Comparison of ENCODE assay signal across 8 cellular contexts in genomic region chr7:129169705-129170319, GRCh38. TPM values are rescaled to one million over a fixed set of nuclear protein-coding genes. Genes with fewer than 3 reads are reported as not detected.
DNase-seq lines count a peak whose midpoint lies in the region; ATAC-seq, FAIRE-seq and TF ChIP-seq lines count a peak whose summit lies in the region.

No MANE protein-coding gene starts in this region.

- peaks cover 20% of the 10 kb centered on the region for H3K4me1 ChIP-seq in left ventricle myocardium inferior

- no peaks in the 10 kb centered on the region for H3K9me3 Mint-ChIP-seq in activated B cell treated with CpG ODN at 0.5 μM for 24 hours
- no peaks in the 10 kb centered on the region for H3K9me3 Mint-ChIP-seq in stimulated activated naive B cell treated with anti-CD40 and anti-IgM and Interleukin-4, amounts not matched to agents 10 μg/mL and 1 μg/mL and 100 μg/mL, for 72 hours

- peak overlapping the region; percentile 70 for H3K4me3 ChIP-seq in left ventricle myocardium inferior

- peak overlapping the region; percentile 88 for H3K27ac Mint-ChIP-seq in activated B cell treated with CpG ODN at 0.5 μM for 24 hours
- H3K27ac Mint-ChIP-seq in stimulated activated naive B cell treated with anti-CD40 and anti-IgM and Interleukin-4, amounts not matched to agents 10 μg/mL and 1 μg/mL and 100 μg/mL, for 72 hours, result peak overlapping the region; percentile 90

- FAIRE-seq in GM12891 (lab: Jason Lieb, UNC), result peak; percentile 51

- H3K4me1 Mint-ChIP-seq in activated B cell treated with CpG ODN at 0.5 μM for 24 hours, result peaks cover 60% of the 10 kb centered on the region
- peaks cover 42 to 69% of the 10 kb centered on the region in 2 donors for H3K4me1 Mint-ChIP-seq in stimulated activated naive B cell treated with anti-CD40 and anti-IgM and Interleukin-4, amounts not matched to agents 10 μg/mL and 1 μg/mL and 100 μg/mL, for 72 hours

- H3K36me3 ChIP-seq in left ventricle myocardium inferior, result no peaks in the 10 kb centered on the region

- ATAC-seq in HG02610 (IDR thresholded peaks at IDR 0.05; ENCODE audit: unreplicated experiment), result peak; percentile 46
- peak; percentile 64 for ATAC-seq in activated B cell treated with CpG ODN at 0.5 μM for 24 hours (ENCODE audit: low read depth)
- ATAC-seq in stimulated activated naive B cell treated with anti-CD40 and anti-IgM and Interleukin-4, amounts not matched to agents 10 μg/mL and 1 μg/mL and 100 μg/mL, for 72 hours (replicated peaks), result peak; percentile 77 to 78

- H3K27me3 Mint-ChIP-seq in activated B cell treated with CpG ODN at 0.5 μM for 24 hours, result no peaks in the 10 kb centered on the region
- H3K27me3 Mint-ChIP-seq in stimulated activated naive B cell treated with anti-CD40 and anti-IgM and Interleukin-4, amounts not matched to agents 10 μg/mL and 1 μg/mL and 100 μg/mL, for 72 hours, result no peaks in the 10 kb centered on the region

- CTCF ChIA-PET in activated B cell treated with CpG ODN at 0.5 μM for 24 hours (lab: Charles Lee), result interaction anchor here (0.6 to 2.0 kb wide), 3 partner anchors 26 to 249 kb away, joined by 3 to 9 read pairs (median 5); partner anchors contain the start of gene TSPAN33

- H3K4me3 Mint-ChIP-seq in activated B cell treated with CpG ODN at 0.5 μM for 24 hours, result peak overlapping the region; percentile 83
- peak overlapping the region; percentile 79 to 80 for H3K4me3 Mint-ChIP-seq in stimulated activated naive B cell treated with anti-CD40 and anti-IgM and Interleukin-4, amounts not matched to agents 10 μg/mL and 1 μg/mL and 100 μg/mL, for 72 hours

- H3K36me3 Mint-ChIP-seq in activated B cell treated with CpG ODN at 0.5 μM for 24 hours (ENCODE audit: low read depth), result peaks cover 50% of the 10 kb centered on the region
- peaks cover 35 to 67% of the 10 kb centered on the region in 2 donors for H3K36me3 Mint-ChIP-seq in stimulated activated naive B cell treated with anti-CD40 and anti-IgM and Interleukin-4, amounts not matched to agents 10 μg/mL and 1 μg/mL and 100 μg/mL, for 72 hours

- DNase-seq in GM12891 (ENCODE audit: insufficient read length, low spot score) (no peak), activated B cell treated with CpG ODN at 0.5 μM for 24 hours (no peak), left ventricle myocardium inferior (no peak), SHP77 (lab: John Stamatoyannopoulos, UW) (no peak), erythroblast (lab: John Stamatoyannopoulos, UW) (no peak), NCI-H1930 (lab: John Stamatoyannopoulos, UW) (no peak)
- DNase-seq in stimulated activated naive B cell treated with anti-CD40 and anti-IgM and Interleukin-4, amounts not matched to agents 10 μg/mL and 1 μg/mL and 100 μg/mL, for 72 hours, result no peak

- peak; percentile 43; the same call in 1 of the 2 replicates for TF ChIP-seq POLR2A in GM12891 (IDR thresholded peaks at IDR 0.05; ENCODE audit: low read depth, low read length)
- TF ChIP-seq POLR2A in erythroblast (IDR thresholded peaks at IDR 0.05; ENCODE audit: low read length), result no peak

- H3K9me3 ChIP-seq in left ventricle myocardium inferior (replicated peaks), result no peaks in the 10 kb centered on the region

- H3K27ac ChIP-seq in left ventricle myocardium inferior (replicated peaks), result peak overlapping the region; percentile 33

- peaks cover 10% of the 10 kb centered on the region for H3K27me3 ChIP-seq in left ventricle myocardium inferior (ENCODE audit: low read depth)

- POLR2A ChIA-PET in activated B cell treated with CpG ODN at 0.5 μM for 24 hours (lab: Charles Lee), result interaction anchor here (0.7 to 5.0 kb wide), 9 partner anchors 24 to 307 kb away, joined by 3 to 49 read pairs (median 6); partner anchors contain the start of genes ATP6V1F, TNPO3 and TSPAN33

- TF ChIP-seq CTCF in activated B cell treated with CpG ODN at 0.5 μM for 24 hours (IDR thresholded peaks at IDR 0.05) (no peak), left ventricle myocardium inferior (IDR thresholded peaks at IDR 0.05; ENCODE audit: borderline replicate concordance) (no peak)

- intact Hi-C loops in activated B cell treated with CpG ODN at 0.5 μM for 24 hours (cut with micrococcal nuclease) (loop anchor here (1.0 to 2.0 kb wide), 3 partner anchors 19 to 265 kb away; partner anchors contain the start of gene SMO), left ventricle myocardium inferior (cut with micrococcal nuclease) (no loop called here)

TF ChIP-seq in GM12891, 5 proteins besides CTCF, POLR2A, EP300 and RAD21:
- no peak for TF ChIP-seq PAX5 (IDR thresholded peaks at IDR 0.05; ENCODE audit: insufficient read depth, low read length, severe bottlenecking)
- TF ChIP-seq POU2F2 (IDR thresholded peaks at IDR 0.05; ENCODE audit: low read depth, low read length), result peak; percentile 84; the same call in 1 of the 2 replicates
- peak; percentile 72 for TF ChIP-seq POLR2AphosphoS5 (IDR thresholded peaks at IDR 0.05; ENCODE audit: low read depth, low read length)
- TF ChIP-seq TAF1 (IDR thresholded peaks at IDR 0.05; ENCODE audit: low read depth, low read length), result peak; percentile 18; the same call in 1 of the 2 replicates
- TF ChIP-seq SPI1 (IDR thresholded peaks at IDR 0.05; ENCODE audit: low read depth, low read length), result no peak
TF ChIP-seq in GM12891: peak in this region for 3.

RNA-seq across cellular contexts. Expression of gene SMO, which starts 18.6 kb away (rescaled TPM):
- polyA plus RNA-seq in GM12891 (2012; ENCODE audit: low read depth, missing spikeins), result 9.9 TPM
- 0.66 and 1.8 TPM in 2 replicates for total RNA-seq in activated B cell treated with CpG ODN at 0.5 μM for 24 hours
- total RNA-seq in left ventricle myocardium inferior, result 4.6 TPM

RNA-seq across cellular contexts. Expression of gene TSPAN33, which starts 25.3 kb away (rescaled TPM):
- 224 TPM for polyA plus RNA-seq in GM12891 (2012; ENCODE audit: low read depth, missing spikeins)
- total RNA-seq in activated B cell treated with CpG ODN at 0.5 μM for 24 hours, result 332 and 341 TPM in 2 replicates
- 9.7 TPM for total RNA-seq in left ventricle myocardium inferior

RNA-seq across cellular contexts. Expression of gene AHCYL2, which starts 55.0 kb away (rescaled TPM):
- polyA plus RNA-seq in GM12891 (2012; ENCODE audit: low read depth, missing spikeins), result 3.6 TPM
- total RNA-seq in activated B cell treated with CpG ODN at 0.5 μM for 24 hours (10.9 and 11.6 TPM in 2 replicates), left ventricle myocardium inferior (6.0 TPM)

Comparison
In these comparisons a context has a peak if more than half of its experiments do, and no peak if none do; other contexts are left out.
1. RNA of gene TSPAN33, which starts 25.3 kb away (total RNA-seq): 332 to 341 TPM in activated B cell treated with CpG ODN at 0.5 μM for 24 hours; 9.7 TPM in left ventricle myocardium inferior (single experiment); every median in the first group is over 10 times any median in the second.
2. Peak in every context shown above with its lines, with median percentiles within 50 percentile points of each other: ATAC-seq.